In the genomic region with DNA sequence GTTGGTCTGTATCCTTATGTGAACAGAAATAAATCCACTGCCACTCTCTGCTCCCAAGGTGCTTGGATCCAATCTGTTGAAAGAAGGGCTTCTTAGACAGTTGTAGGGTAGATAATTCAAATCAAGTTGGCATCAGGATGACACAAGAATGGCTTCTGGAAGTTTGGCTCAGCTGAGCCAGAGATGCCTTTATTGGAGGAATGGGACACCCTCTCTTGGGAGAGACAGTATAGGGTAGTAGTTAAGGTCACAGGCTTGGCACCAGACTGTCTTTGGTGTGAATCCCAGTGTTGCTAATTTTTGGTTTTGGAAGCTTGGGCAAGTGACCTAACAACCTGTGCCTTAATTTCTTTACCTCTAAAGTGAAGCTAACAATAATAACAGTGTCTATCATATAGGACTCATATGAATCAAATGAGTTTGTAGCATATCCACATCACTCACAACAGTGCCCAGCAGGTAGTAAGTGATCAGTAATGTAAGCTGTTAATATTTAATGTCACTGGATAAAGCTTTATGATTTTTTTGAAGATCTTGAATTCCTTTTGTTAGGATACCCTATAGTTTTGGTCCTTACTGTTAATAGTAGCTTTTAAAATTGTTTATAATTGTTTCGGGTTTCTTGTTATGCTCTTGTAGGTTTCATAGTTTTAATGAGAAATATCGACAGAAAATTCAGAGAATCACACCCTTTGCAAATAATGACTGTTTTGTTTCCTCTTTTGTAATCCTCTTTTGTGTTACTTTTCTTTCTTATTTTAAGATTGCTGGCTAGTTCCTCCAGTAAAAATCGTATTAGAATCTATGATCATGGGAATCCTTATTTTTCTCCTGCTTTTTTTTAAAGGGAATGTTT, we compare ENCODE assay signal across 23 cellular contexts. TPM values are rescaled to one million over a fixed set of nuclear protein-coding genes. Genes with fewer than 3 reads are reported as not detected.
DNase-seq lines count a peak whose midpoint lies in the region; ATAC-seq and TF ChIP-seq lines count a peak whose summit lies in the region.
"Had no signal": no experiment of that assay in that cellular context is flagged by ENCODE, and none has a peak within 500 bp of the region (broad histone marks: within the 10 kb centered on the region; RNA-seq: fewer than 3 reads in every experiment).

No MANE protein-coding gene starts in this region.

- H3K27me3 Mint-ChIP-seq in T-cell = no peaks in the 10 kb centered on the region
- H3K27me3 Mint-ChIP-seq: CD4-positive, alpha-beta T cell; T-helper 17 cell had no signal

- H3K9me3 Mint-ChIP-seq in T-cell = peaks cover 5 to 12% (median 9%) of the 10 kb centered on the region in 3 donors

- WGBS in esophagus squamous epithelium, 2 donors = 22 to 28% methylated on average over 3 of the region's 3 CpGs
- 70 to 78% methylated on average over 3 of the region's 3 CpGs for WGBS in thyroid gland, 2 donors
- 54% methylated on average over 3 of the region's 3 CpGs for WGBS in suprapubic skin

- H3K4me3 ChIP-seq in left ventricle myocardium inferior (no peak overlapping the region), right atrium auricular region (no peak overlapping the region), PC-3 (ENCODE audit: low read length) (no peak overlapping the region), esophagus squamous epithelium (no peak overlapping the region), thyroid gland (replicated peaks in 1 of 3) (no peak overlapping the region), suprapubic skin (no peak overlapping the region)
- H3K4me3 ChIP-seq: GM23248, tibial artery had no signal

- peaks cover 92% of the 10 kb centered on the region for H3K79me2 ChIP-seq in PC-3 (ENCODE audit: low read length)

- H3F3A ChIP-seq in PC-3 (ENCODE audit: low read length, unreplicated experiment) = no peaks in the 10 kb centered on the region

- peaks cover 7% of the 10 kb centered on the region for H3K36me3 ChIP-seq in left ventricle myocardium inferior
- peaks cover 3% of the 10 kb centered on the region for H3K36me3 ChIP-seq in right atrium auricular region
- peaks cover 9% of the 10 kb centered on the region for H3K36me3 ChIP-seq in PC-3 (ENCODE audit: low read depth, low read length)
- peaks cover 0 to 12% (median 0%) of the 10 kb centered on the region in 3 donors for H3K36me3 ChIP-seq in esophagus squamous epithelium
- H3K36me3 ChIP-seq in thyroid gland = no peaks in the 10 kb centered on the region
- H3K36me3 ChIP-seq in suprapubic skin = no peaks in the 10 kb centered on the region
- H3K36me3 ChIP-seq: tibial artery had no signal

- H3K9ac ChIP-seq in PC-3 (ENCODE audit: low read length) = no peak overlapping the region
- H3K9ac ChIP-seq: GM23248 had no signal

- intact Hi-C loops in left ventricle myocardium inferior (cut with micrococcal nuclease) (no loop called here), PC-3 (cut with micrococcal nuclease) (no loop called here), esophagus squamous epithelium (cut with DNase I) (no loop called here), thyroid gland (cut with DNase I) (no loop called here)

- POLR2A ChIA-PET in PC-3 (lab: Charles Lee; ENCODE audit: unreplicated experiment) (no interaction called here), T-cell (lab: Charles Lee) (no interaction called here)

- no peaks in the 10 kb centered on the region for H3K27me3 ChIP-seq in left ventricle myocardium inferior (ENCODE audit: low read depth)
- H3K27me3 ChIP-seq in right atrium auricular region = no peaks in the 10 kb centered on the region
- no peaks in the 10 kb centered on the region for H3K27me3 ChIP-seq in PC-3 (ENCODE audit: low read length)
- no peaks in the 10 kb centered on the region for H3K27me3 ChIP-seq in esophagus squamous epithelium
- no peaks in the 10 kb centered on the region for H3K27me3 ChIP-seq in thyroid gland
- no peaks in the 10 kb centered on the region for H3K27me3 ChIP-seq in suprapubic skin
- H3K27me3 ChIP-seq: tibial artery had no signal

- TF ChIP-seq POLR2A in esophagus squamous epithelium (IDR thresholded peaks at IDR 0.05) (no peak), thyroid gland (IDR thresholded peaks at IDR 0.05) (no peak), suprapubic skin (IDR thresholded peaks at IDR 0.05) (no peak)

- no peak overlapping the region for H2AFZ ChIP-seq in PC-3 (ENCODE audit: low read length)
- H2AFZ ChIP-seq: GM23248 had no signal

- H3K27ac Mint-ChIP-seq in T-cell = no peak overlapping the region
- H3K27ac Mint-ChIP-seq: CD4-positive, alpha-beta T cell; memory B cell; stimulated activated naive B cell treated with anti-CD40 and anti-IgM and Interleukin-4, amounts not matched to agents 10 μg/mL and 1 μg/mL and 100 μg/mL, for 72 hours; T-helper 17 cell had no signal

- CTCF ChIA-PET in PC-3 (lab: Charles Lee) = no interaction called here
- CTCF ChIA-PET in T-cell (lab: Charles Lee) = interaction anchor here in 1 of 2 donors (0.6 kb wide), 1 partner anchor 93 kb away, joined by 3 read pairs; no protein-coding TSS in a partner anchor

- ATAC-seq in PC-3 (peak; percentile 35; the same call in 1 of the 2 replicates), T-cell (replicated peaks in 1 of 4) (no peak)
- ATAC-seq: naive thymus-derived CD8-positive, alpha-beta T cell; stimulated activated naive B cell treated with anti-CD40 and anti-IgM and Interleukin-4, amounts not matched to agents 10 μg/mL and 1 μg/mL and 100 μg/mL, for 72 hours; T-helper 17 cell had no signal

- H4K20me1 ChIP-seq in PC-3 (ENCODE audit: low read length) = peaks cover 13% of the 10 kb centered on the region

- H3K4me1 Mint-ChIP-seq in T-cell = peaks cover 1 to 12% (median 8%) of the 10 kb centered on the region in 3 donors
- H3K4me1 Mint-ChIP-seq: memory B cell had no signal

- TF ChIP-seq EP300 in suprapubic skin (IDR thresholded peaks at IDR 0.05) = no peak

- H3K36me3 Mint-ChIP-seq in T-cell = peaks cover 17% of the 10 kb centered on the region

- DNase-seq in left ventricle myocardium inferior (no peak), right atrium auricular region (ENCODE audit: low spot score) (no peak), PC-3 (no peak), esophagus squamous epithelium (lab: John Stamatoyannopoulos, UW) (no peak), thyroid gland (no peak), Ammon's horn (ENCODE audit: low spot score) (no peak), suprapubic skin (ENCODE audit: low spot score in 2 of 2) (no peak), T-cell (no peak)
- DNase-seq: activated CD4-positive, alpha-beta T cell treated with anti-CD3 and anti-CD28 coated beads, Interleukin-2, amount 50 U/mL, for 1 hour; activated CD8-positive, alpha-beta memory T cell treated with anti-CD3 and anti-CD28 coated beads, Interleukin-2, amount 50 U/mL, for 4 hours; activated gamma-delta T cell; amniotic stem cell; caudate nucleus; CD4-positive, alpha-beta T cell; GM23248; naive thymus-derived CD8-positive, alpha-beta T cell; NCI-H1694 treated with DMSO at 0.1 percent for 48 hours; NCI-H82; stimulated activated CD4-positive, alpha-beta T cell treated with anti-CD3 and anti-CD28 coated beads, Interleukin-1b, Interleukin-23, amount 100 ng/mL, for 48 hours; stimulated activated naive B cell treated with anti-CD40 and anti-IgM and Interleukin-4, amounts not matched to agents 10 μg/mL and 1 μg/mL and 100 μg/mL, for 72 hours; T-helper 17 cell; tibial artery had no signal

- peak overlapping the region; percentile 10 for H3K27ac ChIP-seq in left ventricle myocardium inferior (replicated peaks)
- no peak overlapping the region for H3K27ac ChIP-seq in right atrium auricular region
- H3K27ac ChIP-seq in PC-3 (ENCODE audit: low read length) = no peak overlapping the region
- peak overlapping the region; percentile 19 to 61 (median 46) for H3K27ac ChIP-seq in esophagus squamous epithelium
- H3K27ac ChIP-seq in thyroid gland = peak overlapping the region; percentile 4 to 35 (median 20)
- no peak overlapping the region for H3K27ac ChIP-seq in suprapubic skin
- H3K27ac ChIP-seq: GM23248 had no signal

- no peak overlapping the region for H3K4me3 Mint-ChIP-seq in T-cell
- H3K4me3 Mint-ChIP-seq: CD4-positive, alpha-beta T cell; memory B cell; naive thymus-derived CD8-positive, alpha-beta T cell; stimulated activated naive B cell treated with anti-CD40 and anti-IgM and Interleukin-4, amounts not matched to agents 10 μg/mL and 1 μg/mL and 100 μg/mL, for 72 hours; T-helper 17 cell had no signal

- no TSS peak for BruUV-seq in PC-3 (replicated peaks; lab: Mats Ljungman, UMichigan)

- peaks cover 13% of the 10 kb centered on the region for H3K9me3 ChIP-seq in left ventricle myocardium inferior (replicated peaks)
- H3K9me3 ChIP-seq in right atrium auricular region = peaks cover 0 to 6% of the 10 kb centered on the region in 2 donors
- peaks cover 5% of the 10 kb centered on the region for H3K9me3 ChIP-seq in PC-3 (ENCODE audit: low read length)
- peaks cover 0 to 8% (median 7%) of the 10 kb centered on the region in 3 donors for H3K9me3 ChIP-seq in esophagus squamous epithelium
- no peaks in the 10 kb centered on the region for H3K9me3 ChIP-seq in thyroid gland
- H3K9me3 ChIP-seq in suprapubic skin = peaks cover 10% of the 10 kb centered on the region
- H3K9me3 ChIP-seq: tibial artery had no signal

- H3K4me2 ChIP-seq in PC-3 (ENCODE audit: low read length) = no peak overlapping the region

- TF ChIP-seq CTCF in left ventricle myocardium inferior (IDR thresholded peaks at IDR 0.05; ENCODE audit: borderline replicate concordance) (no peak), right atrium auricular region (IDR thresholded peaks at IDR 0.05) (no peak), PC-3 (conservative IDR thresholded peaks at IDR 0.05; ENCODE audit: low read depth, low read length) (no peak), esophagus squamous epithelium (IDR thresholded peaks at IDR 0.05) (no peak), thyroid gland (IDR thresholded peaks at IDR 0.05) (no peak), suprapubic skin (IDR thresholded peaks at IDR 0.05) (no peak)

- H3K4me1 ChIP-seq in left ventricle myocardium inferior (peaks cover 54% of the 10 kb centered on the region), right atrium auricular region (peaks cover 0 to 27% of the 10 kb centered on the region in 2 donors), PC-3 (ENCODE audit: insufficient read depth, low read length) (peaks cover 19% of the 10 kb centered on the region), esophagus squamous epithelium (peaks cover 14 to 54% (median 26%) of the 10 kb centered on the region in 3 donors), thyroid gland (peaks cover 14 to 18% of the 10 kb centered on the region in 2 donors), suprapubic skin (peaks cover 15% of the 10 kb centered on the region)

- H3K9me2 ChIP-seq in PC-3 (replicated peaks; ENCODE audit: low read length) = no peaks in the 10 kb centered on the region

RNA-seq across cellular contexts. Expression of gene ZNRF1, which starts 19.1 kb away (rescaled TPM):
- 22.3 TPM for total RNA-seq in left ventricle myocardium inferior
- 10 to 100 TPM; 15.3 to 19.8 TPM for total RNA-seq in right atrium auricular region
- 60.4 and 83.6 TPM in 2 replicates for total RNA-seq in PC-3 (2014; rRNA removed)
- total RNA-seq in esophagus squamous epithelium = 10 to 100 TPM; 28.0 to 67.4 (median 33.5) TPM
- total RNA-seq in thyroid gland = 10 to 100 TPM; 47.4 to 94.5 (median 57.4) TPM
- 10 to 100 TPM; 13.0 to 16.7 (median 15.8) TPM for total RNA-seq in suprapubic skin
- 1 to 10 TPM; 5.5 to 7.8 (median 7.5) TPM for total RNA-seq in T-cell

RNA-seq across cellular contexts. Expression of gene WDR59, which starts 33.0 kb away (rescaled TPM):
- total RNA-seq in left ventricle myocardium inferior (52.5 TPM), right atrium auricular region (10 to 100 TPM; 12.5 to 18.0 TPM), PC-3 (2014; rRNA removed) (7.1 and 11.8 TPM in 2 replicates), esophagus squamous epithelium (10 to 100 TPM in 3 of 4 donors, 1 to 10 TPM in 1; 9.8 to 25.1 (median 22.2) TPM), thyroid gland (10 to 100 TPM; 40.2 to 55.8 (median 46.9) TPM), suprapubic skin (100 to 1,000 TPM in 1 of 4 donors, 10 to 100 TPM in 3; 26.2 to 153 (median 59.1) TPM), T-cell (100 to 1,000 TPM in 4 of 5 donors, 10 to 100 TPM in 1; 97.7 to 120 (median 108) TPM)

Comparison
In these comparisons a context has a peak if more than half of its experiments do, and no peak if none do; other contexts are left out.
1. H3K27ac ChIP-seq: peak in left ventricle myocardium inferior (single experiment), esophagus squamous epithelium (4 of 4) and thyroid gland (3 of 3); none in right atrium auricular region (0 of 2), PC-3 (single experiment) and suprapubic skin (single experiment).